ENCODE assay signal across 18 cellular contexts in genomic region chr7:115019882-115020605, GRCh38.
DNase-seq lines count a peak whose midpoint lies in the region; ATAC-seq and TF ChIP-seq lines count a peak whose summit lies in the region.
"Had no signal": no experiment of that assay in that cellular context is flagged by ENCODE, and none has a peak within 500 bp of the region (broad histone marks: within the 10 kb centered on the region; RNA-seq: fewer than 3 reads in every experiment).

No MANE protein-coding gene starts in this region.

- DNase-seq in CD8-positive, alpha-beta memory T cell, result no peak
- DNase-seq in NOMO-1 treated with dmso at 0.1 percent for 144 hours (lab: John Stamatoyannopoulos, UW; ENCODE audit: unreplicated experiment) (peak; percentile 76), omental fat pad (ENCODE audit: low spot score) (no peak), endodermal cell (no peak), mucosa of gallbladder (ENCODE audit: low spot score) (no peak), NCI-H524 treated with DMSO at 0.1 percent for 48 hours (lab: John Stamatoyannopoulos, UW) (no peak)
- no peak for DNase-seq in central memory CD8-positive, alpha-beta T cell (ENCODE audit: low spot score in 2 of 2)
- DNase-seq: activated CD4-positive, alpha-beta memory T cell treated with anti-CD3 and anti-CD28 coated beads for 36 hours; activated T-cell treated with anti-CD3 and anti-CD28 coated beads, Interleukin-2, amount 50 U/mL, for 1 hour; hippocampal formation; NCI-H2029 treated with DMSO at 0.1 percent for 48 hours; NCI-H774; nephron progenitor cell had no signal

- H3K4me3 Mint-ChIP-seq in CD8-positive, alpha-beta memory T cell, result no peak overlapping the region
- H3K4me3 Mint-ChIP-seq in central memory CD8-positive, alpha-beta T cell, result no peak overlapping the region
- no peak overlapping the region for H3K4me3 Mint-ChIP-seq in endodermal cell
- H3K4me3 Mint-ChIP-seq: activated CD4-positive, alpha-beta memory T cell treated with anti-CD3 and anti-CD28 coated beads for 36 hours; nephron progenitor cell had no signal

- H3K4me1 ChIP-seq in CD8-positive, alpha-beta memory T cell (ENCODE audit: insufficient read depth, low read length), result peaks cover 11% of the 10 kb centered on the region
- H3K4me1 ChIP-seq in endodermal cell (ENCODE audit: control insufficient read depth, insufficient read depth, low read length), result no peaks in the 10 kb centered on the region
- H3K4me1 ChIP-seq: suprapubic skin had no signal

- POLR2A ChIA-PET in CD8-positive, alpha-beta memory T cell (lab: Charles Lee), result no interaction called here

- no peaks in the 10 kb centered on the region for H3K36me3 ChIP-seq in CD8-positive, alpha-beta memory T cell (ENCODE audit: insufficient read depth, low read length)
- H3K36me3 ChIP-seq in KOPT-K1 (ENCODE audit: insufficient read depth, low read length) (peaks cover 16% of the 10 kb centered on the region), endodermal cell (ENCODE audit: control insufficient read depth, insufficient read depth, low read length) (no peaks in the 10 kb centered on the region)

- no peaks in the 10 kb centered on the region for H3K27me3 ChIP-seq in CD8-positive, alpha-beta memory T cell (ENCODE audit: insufficient read depth, low read length, poor library complexity, severe bottlenecking)
- no peaks in the 10 kb centered on the region for H3K27me3 ChIP-seq in endodermal cell (ENCODE audit: control insufficient read depth, insufficient read depth, low read length, poor library complexity, severe bottlenecking)
- H3K27me3 ChIP-seq: suprapubic skin had no signal

- no peak for TF ChIP-seq CTCF in omental fat pad (IDR thresholded peaks at IDR 0.05)
- no peak for TF ChIP-seq CTCF in endodermal cell (conservative IDR thresholded peaks at IDR 0.05)

- peaks cover 0 to 1% (median 0%) of the 10 kb centered on the region in 5 donors for H3K9me3 Mint-ChIP-seq in CD8-positive, alpha-beta memory T cell
- H3K9me3 Mint-ChIP-seq in central memory CD8-positive, alpha-beta T cell, result no peaks in the 10 kb centered on the region
- H3K9me3 Mint-ChIP-seq in endodermal cell, result peaks cover under 1% of the 10 kb centered on the region
- H3K9me3 Mint-ChIP-seq: activated CD4-positive, alpha-beta memory T cell treated with anti-CD3 and anti-CD28 coated beads for 36 hours; activated naive CD4-positive, alpha-beta T cell treated with anti-CD3 and anti-CD28 coated beads, Interleukin-2, amount 50 U/mL, for 72 hours; nephron progenitor cell had no signal

- CTCF ChIA-PET in CD8-positive, alpha-beta memory T cell (lab: Charles Lee), result no interaction called here

- H3K4me1 Mint-ChIP-seq in CD8-positive, alpha-beta memory T cell, result peaks cover 43 to 69% (median 62%) of the 10 kb centered on the region in 3 donors
- H3K4me1 Mint-ChIP-seq in central memory CD8-positive, alpha-beta T cell, result peaks cover 31% of the 10 kb centered on the region
- H3K4me1 Mint-ChIP-seq in endodermal cell, result peaks cover 9% of the 10 kb centered on the region
- H3K4me1 Mint-ChIP-seq: nephron progenitor cell had no signal

- peaks cover 10 to 23% (median 15%) of the 10 kb centered on the region in 3 donors for H3K36me3 Mint-ChIP-seq in CD8-positive, alpha-beta memory T cell
- H3K36me3 Mint-ChIP-seq in central memory CD8-positive, alpha-beta T cell (ENCODE audit: insufficient read depth), result peaks cover 4% of the 10 kb centered on the region
- no peaks in the 10 kb centered on the region for H3K36me3 Mint-ChIP-seq in endodermal cell (ENCODE audit: low read depth)

- H3K27ac Mint-ChIP-seq in CD8-positive, alpha-beta memory T cell, result peak overlapping the region in 6 of 8 donors; percentile 6 to 60 (median 30)
- peak overlapping the region; percentile 21 for H3K27ac Mint-ChIP-seq in central memory CD8-positive, alpha-beta T cell (ENCODE audit: low read depth)
- H3K27ac Mint-ChIP-seq in endodermal cell, result no peak overlapping the region
- H3K27ac Mint-ChIP-seq: activated CD4-positive, alpha-beta memory T cell treated with anti-CD3 and anti-CD28 coated beads for 36 hours; activated naive CD4-positive, alpha-beta T cell treated with anti-CD3 and anti-CD28 coated beads, Interleukin-2, amount 50 U/mL, for 72 hours; nephron progenitor cell had no signal

- H3K9ac ChIP-seq in endodermal cell (ENCODE audit: extremely low read depth, low read length, poor library complexity, severe bottlenecking), result no peak overlapping the region

- H3K9me3 ChIP-seq in CD8-positive, alpha-beta memory T cell (ENCODE audit: low read length), result no peaks in the 10 kb centered on the region
- H3K9me3 ChIP-seq in KOPT-K1 (ENCODE audit: insufficient read depth, low read length, poor library complexity, severe bottlenecking), result no peaks in the 10 kb centered on the region
- no peaks in the 10 kb centered on the region for H3K9me3 ChIP-seq in endodermal cell (ENCODE audit: control insufficient read depth, low read length)
- H3K9me3 ChIP-seq: suprapubic skin had no signal

- ATAC-seq in central memory CD8-positive, alpha-beta T cell (replicated peaks; ENCODE audit: extremely low read depth, poor library complexity, severe bottlenecking), result no peak
- no peak for ATAC-seq in omental fat pad (ENCODE audit: low FRiP score)
- ATAC-seq: activated naive CD4-positive, alpha-beta T cell treated with anti-CD3 and anti-CD28 coated beads, Interleukin-2, amount 50 U/mL, for 72 hours had no signal

- WGBS in endodermal cell (ENCODE audit: insufficient coverage in 1 of 2, insufficient read length in 1 of 2), 2 experiments, result 94% methylated on average over 4 of the region's 4 CpGs; no CpG with 5 or more reads in 1 of the 2 experiments

- no peak overlapping the region for H3K4me3 ChIP-seq in CD8-positive, alpha-beta memory T cell (ENCODE audit: low read length)
- no peak overlapping the region for H3K4me3 ChIP-seq in endodermal cell (ENCODE audit: low read length)
- H3K4me3 ChIP-seq: coronary artery, suprapubic skin had no signal

- no peak overlapping the region for H3K27ac ChIP-seq in CD8-positive, alpha-beta memory T cell (ENCODE audit: low read depth, low read length)
- peak overlapping the region; percentile 19 for H3K27ac ChIP-seq in KOPT-K1 (ENCODE audit: low read depth, low read length, poor library complexity, severe bottlenecking)
- no peak overlapping the region for H3K27ac ChIP-seq in endodermal cell (ENCODE audit: low read depth, low read length)
- H3K27ac ChIP-seq: coronary artery, suprapubic skin, VCaP had no signal

- H3K27me3 Mint-ChIP-seq in CD8-positive, alpha-beta memory T cell, result no peaks in the 10 kb centered on the region
- no peaks in the 10 kb centered on the region for H3K27me3 Mint-ChIP-seq in central memory CD8-positive, alpha-beta T cell
- no peaks in the 10 kb centered on the region for H3K27me3 Mint-ChIP-seq in endodermal cell (ENCODE audit: insufficient read depth)
- H3K27me3 Mint-ChIP-seq: activated CD4-positive, alpha-beta memory T cell treated with anti-CD3 and anti-CD28 coated beads for 36 hours had no signal
